Comparison of ENCODE assay signal across 8 cellular contexts in genomic region chr7:130896898-130897514, GRCh38.
DNase-seq lines count a peak whose midpoint lies in the region; ATAC-seq, FAIRE-seq and TF ChIP-seq lines count a peak whose summit lies in the region.

No MANE protein-coding gene starts in this region.

- peak; percentile 86 for TF ChIP-seq CTCF in GM12864 (IDR thresholded peaks at IDR 0.05; ENCODE audit: low read depth, low read length, missing control alignments)

- H3K36me3 ChIP-seq in HUES6 (ENCODE audit: control insufficient read depth, insufficient read depth, low read length) (no peaks in the 10 kb centered on the region), trophoblast cell (ENCODE audit: control insufficient read depth in 1 of 2, insufficient read depth in 2 of 2, low read length in 2 of 2) (no peaks in the 10 kb centered on the region)

- H3K4me3 ChIP-seq in GM12864 (ENCODE audit: low read depth, low read length) = no peak overlapping the region
- H3K4me3 ChIP-seq in HUES6 (ENCODE audit: low read depth, low read length) = no peak overlapping the region
- no peak overlapping the region for H3K4me3 ChIP-seq in trophoblast cell (ENCODE audit: low read depth, low read length)

- H4K12ac ChIP-seq in trophoblast cell (ENCODE audit: low read depth, low read length) = no peak overlapping the region

- H4K91ac ChIP-seq in trophoblast cell (ENCODE audit: low read depth, low read length) = no peak overlapping the region

- no peak overlapping the region for H2BK5ac ChIP-seq in trophoblast cell (ENCODE audit: low read depth, low read length, poor library complexity)

- H3K27me3 ChIP-seq in HUES6 (ENCODE audit: control insufficient read depth, insufficient read depth, low read length) (no peaks in the 10 kb centered on the region), trophoblast cell (ENCODE audit: insufficient read depth, low read length) (no peaks in the 10 kb centered on the region)

- no peak for DNase-seq in GM12864 (ENCODE audit: low read depth)
- peak; percentile 82 for DNase-seq in Right ventricle myocardium inferior (ENCODE audit: missing footprints)
- DNase-seq in trophoblast cell = peak; percentile 73 to 86
- peak; percentile 29 for DNase-seq in urothelium cell line (ENCODE audit: low spot score)

- H3K36me3 Mint-ChIP-seq in activated naive CD8-positive, alpha-beta T cell = peaks cover 21% of the 10 kb centered on the region

- no peak for FAIRE-seq in urothelium cell line (lab: Jason Lieb, UNC)

- H3K18ac ChIP-seq in trophoblast cell (ENCODE audit: low read length) = no peak overlapping the region

- no peak overlapping the region for H3K4me2 ChIP-seq in trophoblast cell (ENCODE audit: low read length)

- peaks cover 87% of the 10 kb centered on the region for H3K4me1 Mint-ChIP-seq in activated naive CD8-positive, alpha-beta T cell (ENCODE audit: low read depth)

- no peaks in the 10 kb centered on the region for H3K27me3 Mint-ChIP-seq in activated naive CD8-positive, alpha-beta T cell

- peak overlapping the region; percentile 33 for H2AK5ac ChIP-seq in trophoblast cell (ENCODE audit: low read length)

- peak overlapping the region; percentile 32 for H2AFZ ChIP-seq in trophoblast cell (ENCODE audit: insufficient read depth, low read length, poor library complexity)

- intact Hi-C loops in Right ventricle myocardium inferior (cut with DNase I) = loop anchor here (2.0 to 5.0 kb wide), 4 partner anchors 110 to 405 kb away; no protein-coding TSS in a partner anchor

- ATAC-seq in SK-N-SH treated with all-trans-retinoic acid at 6 μM for 48 hours = peak; percentile 60
- peak; percentile 59 for ATAC-seq in Right ventricle myocardium inferior
- ATAC-seq in HG03280 (IDR thresholded peaks at IDR 0.05; ENCODE audit: unreplicated experiment) = no peak

- WGBS in trophoblast cell (ENCODE audit: extremely low coverage, insufficient coverage, insufficient read length) = no CpG with 5 or more reads among the region's 22 CpGs

- peak overlapping the region; percentile 24 for H4K8ac ChIP-seq in trophoblast cell (ENCODE audit: low read depth, low read length)

- H3K4me1 ChIP-seq in HUES6 (ENCODE audit: control insufficient read depth, insufficient read depth, low read length) (peaks cover 33% of the 10 kb centered on the region), trophoblast cell (ENCODE audit: control insufficient read depth in 1 of 2, insufficient read depth in 2 of 2, low read length in 2 of 2) (peaks cover 2 to 4% of the 10 kb centered on the region in 2 experiments)

- H3K9me3 ChIP-seq in HUES6 (ENCODE audit: control insufficient read depth, insufficient read depth, low read depth, low read length) (no peaks in the 10 kb centered on the region), trophoblast cell (ENCODE audit: insufficient read depth, low read depth, low read length) (no peaks in the 10 kb centered on the region)

- H3K9ac ChIP-seq in HUES6 (ENCODE audit: low read length) (no peak overlapping the region), trophoblast cell (ENCODE audit: low read length) (no peak overlapping the region)

- H3K14ac ChIP-seq in trophoblast cell (ENCODE audit: low read length) = no peak overlapping the region

- no peak overlapping the region for H2BK120ac ChIP-seq in trophoblast cell (ENCODE audit: insufficient read depth, low read length, poor library complexity)

- peaks cover 2% of the 10 kb centered on the region for H3K79me1 ChIP-seq in trophoblast cell (ENCODE audit: low read length)

- H3K4ac ChIP-seq in trophoblast cell (ENCODE audit: low read depth, low read length) = no peak overlapping the region

- H2BK12ac ChIP-seq in trophoblast cell (ENCODE audit: low read length) = no peak overlapping the region

- H3K27ac ChIP-seq in HUES6 (ENCODE audit: low read depth, low read length) (0 out of 2 replicates have a peak overlapping the region, but pooled peaks have one; percentile 11), trophoblast cell (ENCODE audit: low read depth, low read length) (no peak overlapping the region)

- H3K4me3 Mint-ChIP-seq in activated naive CD8-positive, alpha-beta T cell = peak overlapping the region; percentile 76

- peak overlapping the region; percentile 97 for H3K27ac Mint-ChIP-seq in activated naive CD8-positive, alpha-beta T cell

- no peak overlapping the region for H3K23ac ChIP-seq in trophoblast cell (ENCODE audit: low read length)

- H3K9me3 Mint-ChIP-seq in activated naive CD8-positive, alpha-beta T cell (ENCODE audit: low read depth) = no peaks in the 10 kb centered on the region

- H3K79me2 ChIP-seq in trophoblast cell (ENCODE audit: control insufficient read depth, insufficient read depth, low read length, poor library complexity) = no peaks in the 10 kb centered on the region

TF ChIP-seq in SK-N-SH treated with all-trans-retinoic acid at 6 μM for 48 hours, 23 proteins besides CTCF, POLR2A, EP300 and RAD21:
- TF ChIP-seq RARB (CRISPR knock-in tag; IDR thresholded peaks at IDR 0.05) (no peak), ISL1 (CRISPR knock-in tag; IDR thresholded peaks at IDR 0.05) (peak; percentile 14; the same call in 1 of the 2 replicates)
TF ChIP-seq in SK-N-SH treated with all-trans-retinoic acid at 6 μM for 48 hours: peak in this region for 1.
